8 cellular contexts compared by ENCODE assay signal in genomic region chr2:69789762-69790600, GRCh38. TPM values are rescaled to one million over a fixed set of nuclear protein-coding genes. Genes with fewer than 3 reads are reported as not detected.
DNase-seq lines count a peak whose midpoint lies in the region; ATAC-seq and TF ChIP-seq lines count a peak whose summit lies in the region.

No MANE protein-coding gene starts in this region.

- H3K27me3 Mint-ChIP-seq in chondrocyte (ENCODE audit: low read depth) (no peaks in the 10 kb centered on the region), nephron progenitor cell (ENCODE audit: low read depth, poor library complexity) (no peaks in the 10 kb centered on the region)

- H3K4me3 Mint-ChIP-seq in chondrocyte (ENCODE audit: unreplicated experiment) (peak overlapping the region; percentile 47), nephron progenitor cell (peak overlapping the region; percentile 67)

- peak; percentile 23 for TF ChIP-seq CTCF in chondrocyte (IDR thresholded peaks at IDR 0.05)
- TF ChIP-seq CTCF in nephron progenitor cell (IDR thresholded peaks at IDR 0.05): no peak
- no peak for TF ChIP-seq CTCF in foreskin fibroblast (IDR thresholded peaks at IDR 0.05; ENCODE audit: low read depth, low read length)

- H3K4me1 Mint-ChIP-seq in chondrocyte (ENCODE audit: low read depth) (peaks cover 35% of the 10 kb centered on the region), nephron progenitor cell (peaks cover 64% of the 10 kb centered on the region)

- no peak for DNase-seq in chondrocyte (ENCODE audit: low spot score)
- peak; percentile 12 for DNase-seq in nephron progenitor cell
- no peak for DNase-seq in NOMO-1 treated with DMSO at 0.1 percent for 48 hours (lab: John Stamatoyannopoulos, UW; ENCODE audit: unreplicated experiment)
- no peak for DNase-seq in foreskin fibroblast
- no peak for DNase-seq in CD1c-positive myeloid dendritic cell (ENCODE audit: extremely low spot score)
- DNase-seq in foreskin melanocyte: no peak

- H3K27ac Mint-ChIP-seq in chondrocyte (ENCODE audit: unreplicated experiment) (peak overlapping the region; percentile 98), nephron progenitor cell (peak overlapping the region; percentile 99)

- H3K36me3 Mint-ChIP-seq in chondrocyte (ENCODE audit: low read depth) (peaks cover 9% of the 10 kb centered on the region), nephron progenitor cell (ENCODE audit: low read depth) (no peaks in the 10 kb centered on the region)

- H3K4me3 ChIP-seq in foreskin fibroblast (ENCODE audit: low read depth in 1 of 2, low read length in 2 of 2): no peak overlapping the region

- peak; percentile 54 for ATAC-seq in GM19372 (IDR thresholded peaks at IDR 0.05; ENCODE audit: low read depth, unreplicated experiment)
- ATAC-seq in HG03432 (IDR thresholded peaks at IDR 0.05; ENCODE audit: unreplicated experiment): peak; percentile 57

- H3K9me3 Mint-ChIP-seq in chondrocyte (ENCODE audit: low read depth) (no peaks in the 10 kb centered on the region), nephron progenitor cell (no peaks in the 10 kb centered on the region)

RNA-seq across cellular contexts. Expression of gene GMCL1, which starts 39.5 kb away (rescaled TPM):
- 13.6 to 20.7 TPM (median 13.6 TPM) in 3 replicates for total RNA-seq in chondrocyte

RNA-seq across cellular contexts. Expression of gene ANXA4, which starts 48.0 kb away (rescaled TPM):
- total RNA-seq in chondrocyte: 88.1 to 100 TPM (median 99.0 TPM) in 3 replicates
